In the genomic region with DNA sequence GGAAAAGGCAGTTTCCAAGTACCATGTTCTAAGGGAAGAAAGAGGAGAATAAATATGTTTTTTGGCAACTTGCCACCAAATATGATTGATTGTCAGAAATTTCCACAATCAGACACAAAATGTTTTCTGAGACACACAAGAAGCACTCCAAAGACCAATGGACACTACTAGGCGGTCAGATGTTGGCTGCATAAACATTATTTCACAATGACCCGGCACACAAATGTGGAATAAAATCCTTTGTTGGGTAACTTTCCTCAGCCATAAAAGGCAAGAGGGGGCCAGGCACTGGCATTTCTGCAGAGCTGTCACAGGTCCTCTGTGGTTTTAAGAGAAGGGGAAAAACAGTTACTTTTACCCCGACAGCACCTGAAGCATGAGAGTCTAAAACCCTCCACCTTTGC, we compare ENCODE assay signal across 9 cellular contexts. TPM values are rescaled to one million over a fixed set of nuclear protein-coding genes. Genes with fewer than 3 reads are reported as not detected.
A peak's percentile ranks its signal among the peaks of the same experiment; 100 is the strongest.
DNase-seq lines count a peak whose midpoint lies in the region; ATAC-seq, FAIRE-seq and TF ChIP-seq lines count a peak whose summit lies in the region.
"Had no signal": no experiment of that assay in that cellular context is flagged by ENCODE, and none has a peak within 500 bp of the region (broad histone marks: within the 10 kb centered on the region; RNA-seq: fewer than 3 reads in every experiment).

No MANE protein-coding gene starts in this region.

- peaks cover 0 to 19% (median 12%) of the 10 kb centered on the region in 5 donors for H3K36me3 Mint-ChIP-seq in naive thymus-derived CD4-positive, alpha-beta T cell
- peaks cover 8% of the 10 kb centered on the region; the same call in 2 of the 3 replicates for H3K36me3 Mint-ChIP-seq in GM23338 (ENCODE audit: low read depth)

- peak overlapping the region in 1 of 10 donors; percentile 20 for H3K4me3 Mint-ChIP-seq in naive thymus-derived CD4-positive, alpha-beta T cell
- H3K4me3 Mint-ChIP-seq in GM23338, result no peak overlapping the region

- H3K79me2 ChIP-seq in Karpas-422 (ENCODE audit: low read length) (peaks cover 6% of the 10 kb centered on the region; the same call in 1 of the 2 replicates), GM23338 (replicated peaks; ENCODE audit: insufficient read depth) (no peaks in the 10 kb centered on the region)

- intact Hi-C loops in naive thymus-derived CD4-positive, alpha-beta T cell (cut with micrococcal nuclease), result no loop called here

- H3K36me3 ChIP-seq in Karpas-422 (ENCODE audit: insufficient read depth, low read length), result peaks cover 14% of the 10 kb centered on the region; the same call in 1 of the 2 replicates
- peaks cover 0 to 62% (median 4%) of the 10 kb centered on the region in 3 experiments for H3K36me3 ChIP-seq in naive thymus-derived CD4-positive, alpha-beta T cell (ENCODE audit: control insufficient read depth in 2 of 3, insufficient read depth in 3 of 3, low read length in 3 of 3)
- peaks cover 8% of the 10 kb centered on the region; the same call in 1 of the 2 replicates for H3K36me3 ChIP-seq in GM23338 (ENCODE audit: insufficient read depth)

- no peaks in the 10 kb centered on the region for H3K9me2 ChIP-seq in Karpas-422 (replicated peaks; ENCODE audit: insufficient read depth, low read length)
- no peaks in the 10 kb centered on the region for H3K9me2 ChIP-seq in GM23338 (ENCODE audit: insufficient read depth)

- peaks cover 21% of the 10 kb centered on the region for H3K4me1 ChIP-seq in Karpas-422 (ENCODE audit: low read length)
- H3K4me1 ChIP-seq in naive thymus-derived CD4-positive, alpha-beta T cell (ENCODE audit: control insufficient read depth in 2 of 2, insufficient read depth in 2 of 2, low read length in 2 of 2), result peaks cover 0 to 5% of the 10 kb centered on the region in 2 donors
- H3K4me1 ChIP-seq in GM23338 (ENCODE audit: insufficient read depth), result no peaks in the 10 kb centered on the region

- ATAC-seq in naive thymus-derived CD4-positive, alpha-beta T cell, result no peak
- no peak for ATAC-seq in GM23338

- peaks cover 12 to 41% (median 20%) of the 10 kb centered on the region in 7 donors for H3K4me1 Mint-ChIP-seq in naive thymus-derived CD4-positive, alpha-beta T cell
- H3K4me1 Mint-ChIP-seq in GM23338, result no peaks in the 10 kb centered on the region

- TF ChIP-seq CTCF in AG09309 (IDR thresholded peaks at IDR 0.05; ENCODE audit: control insufficient read depth, insufficient read depth, low read depth, low read length, missing control alignments), result no peak
- no peak for TF ChIP-seq CTCF in coronary artery (IDR thresholded peaks at IDR 0.05)
- no peak for TF ChIP-seq CTCF in GM10248 (IDR thresholded peaks at IDR 0.05; ENCODE audit: control extremely low read depth, extremely low read depth, low read depth, missing control alignments)
- no peak for TF ChIP-seq CTCF in GM23338 (conservative IDR thresholded peaks at IDR 0.05; ENCODE audit: low read depth in 2 of 2)

- peak overlapping the region; percentile 36 for H3K4me2 ChIP-seq in Karpas-422 (ENCODE audit: low read depth, low read length, poor library complexity, severe bottlenecking)
- H3K4me2 ChIP-seq in GM23338, result no peak overlapping the region

- no peak for FAIRE-seq in RCC 7860 (lab: Jason Lieb, UNC)

- peaks cover 4% of the 10 kb centered on the region for H3F3A ChIP-seq in GM23338 (replicated peaks; ENCODE audit: low read depth)

- no peak overlapping the region for H3K9ac ChIP-seq in Karpas-422 (ENCODE audit: low read length)

- H3K27ac Mint-ChIP-seq in naive thymus-derived CD4-positive, alpha-beta T cell, result peak overlapping the region in 7 of 9 donors; percentile 49 to 86 (median 76)
- no peak overlapping the region for H3K27ac Mint-ChIP-seq in GM23338

- H3K27ac ChIP-seq in Karpas-422 (ENCODE audit: low read length) (peak overlapping the region; percentile 60; the same call in 1 of the 2 replicates), coronary artery (peak overlapping the region; percentile 69 to 97), GM23338 (ENCODE audit: low read depth) (no peak overlapping the region)
- H3K27ac ChIP-seq in naive thymus-derived CD4-positive, alpha-beta T cell (ENCODE audit: low read depth, low read length), result peak overlapping the region; percentile 0
- H3K27ac ChIP-seq: brain microvascular endothelial cell had no signal

- no peaks in the 10 kb centered on the region for H3K27me3 Mint-ChIP-seq in naive thymus-derived CD4-positive, alpha-beta T cell
- no peaks in the 10 kb centered on the region for H3K27me3 Mint-ChIP-seq in GM23338 (ENCODE audit: insufficient read depth, low read depth, poor library complexity)

- H3K4me3 ChIP-seq in AG09309 (ENCODE audit: control insufficient read depth, low read depth, low read length) (no peak overlapping the region), Karpas-422 (ENCODE audit: low read length) (no peak overlapping the region), coronary artery (peak overlapping the region; percentile 31), GM23338 (no peak overlapping the region)
- H3K4me3 ChIP-seq in naive thymus-derived CD4-positive, alpha-beta T cell (ENCODE audit: low read length), result no peak overlapping the region

- peak; percentile 69 for DNase-seq in AG09309 (ENCODE audit: low read depth)
- DNase-seq in Karpas-422, result no peak
- DNase-seq in coronary artery (ENCODE audit: low spot score), result no peak
- no peak for DNase-seq in naive thymus-derived CD4-positive, alpha-beta T cell
- DNase-seq in NCI-H2107 treated with DMSO at 0.1 percent for 48 hours (lab: John Stamatoyannopoulos, UW; ENCODE audit: unreplicated experiment), result no peak
- DNase-seq in GM10248 (ENCODE audit: extremely low spot score), result no peak
- no peak for DNase-seq in RCC 7860 (ENCODE audit: low spot score)
- DNase-seq in GM23338 (ENCODE audit: low spot score), result no peak
- DNase-seq: brain microvascular endothelial cell had no signal

- no peaks in the 10 kb centered on the region for H3K9me3 ChIP-seq in Karpas-422 (ENCODE audit: low read length)
- H3K9me3 ChIP-seq in naive thymus-derived CD4-positive, alpha-beta T cell (ENCODE audit: control insufficient read depth in 2 of 3, low read length in 3 of 3), result no peaks in the 10 kb centered on the region

- H3K9me3 Mint-ChIP-seq in naive thymus-derived CD4-positive, alpha-beta T cell, result no peaks in the 10 kb centered on the region
- no peaks in the 10 kb centered on the region for H3K9me3 Mint-ChIP-seq in GM23338

- POLR2A ChIA-PET in naive thymus-derived CD4-positive, alpha-beta T cell (lab: Charles Lee), result no interaction called here
- POLR2A ChIA-PET in GM10248 (lab: Yijun Ruan, JAX), result no interaction called here

- CTCF ChIA-PET in naive thymus-derived CD4-positive, alpha-beta T cell (lab: Charles Lee), result no interaction called here
- CTCF ChIA-PET in GM10248 (lab: Yijun Ruan, JAX), result interaction anchor here (8.7 kb wide), 1 partner anchor 169 kb away, joined by 70 read pairs; no protein-coding TSS in a partner anchor

- H4K20me1 ChIP-seq in Karpas-422 (ENCODE audit: insufficient read depth, low read depth, low read length) (no peaks in the 10 kb centered on the region), GM23338 (replicated peaks; ENCODE audit: insufficient read depth) (peaks cover 5% of the 10 kb centered on the region)

- H3K27me3 ChIP-seq in Karpas-422 (ENCODE audit: low read length) (no peaks in the 10 kb centered on the region), GM23338 (ENCODE audit: insufficient read depth) (no peaks in the 10 kb centered on the region)
- H3K27me3 ChIP-seq in naive thymus-derived CD4-positive, alpha-beta T cell (ENCODE audit: control insufficient read depth in 2 of 2, insufficient read depth in 2 of 2, low read length in 2 of 2), result no peaks in the 10 kb centered on the region
- H3K27me3 ChIP-seq: brain microvascular endothelial cell had no signal

- H2AFZ ChIP-seq in Karpas-422 (ENCODE audit: low read length), result no peak overlapping the region
- H2AFZ ChIP-seq in GM23338, result no peak overlapping the region

TF ChIP-seq in GM23338, 12 proteins besides CTCF, POLR2A, EP300 and RAD21 (continues in another document):
- TF ChIP-seq CREB1 (CRISPR knock-in tag; IDR thresholded peaks at IDR 0.05; ENCODE audit: low read depth), result no peak
- TF ChIP-seq ZNF331 (CRISPR knock-in tag; IDR thresholded peaks at IDR 0.05; ENCODE audit: low read depth), result no peak
- TF ChIP-seq, protein P1, sequence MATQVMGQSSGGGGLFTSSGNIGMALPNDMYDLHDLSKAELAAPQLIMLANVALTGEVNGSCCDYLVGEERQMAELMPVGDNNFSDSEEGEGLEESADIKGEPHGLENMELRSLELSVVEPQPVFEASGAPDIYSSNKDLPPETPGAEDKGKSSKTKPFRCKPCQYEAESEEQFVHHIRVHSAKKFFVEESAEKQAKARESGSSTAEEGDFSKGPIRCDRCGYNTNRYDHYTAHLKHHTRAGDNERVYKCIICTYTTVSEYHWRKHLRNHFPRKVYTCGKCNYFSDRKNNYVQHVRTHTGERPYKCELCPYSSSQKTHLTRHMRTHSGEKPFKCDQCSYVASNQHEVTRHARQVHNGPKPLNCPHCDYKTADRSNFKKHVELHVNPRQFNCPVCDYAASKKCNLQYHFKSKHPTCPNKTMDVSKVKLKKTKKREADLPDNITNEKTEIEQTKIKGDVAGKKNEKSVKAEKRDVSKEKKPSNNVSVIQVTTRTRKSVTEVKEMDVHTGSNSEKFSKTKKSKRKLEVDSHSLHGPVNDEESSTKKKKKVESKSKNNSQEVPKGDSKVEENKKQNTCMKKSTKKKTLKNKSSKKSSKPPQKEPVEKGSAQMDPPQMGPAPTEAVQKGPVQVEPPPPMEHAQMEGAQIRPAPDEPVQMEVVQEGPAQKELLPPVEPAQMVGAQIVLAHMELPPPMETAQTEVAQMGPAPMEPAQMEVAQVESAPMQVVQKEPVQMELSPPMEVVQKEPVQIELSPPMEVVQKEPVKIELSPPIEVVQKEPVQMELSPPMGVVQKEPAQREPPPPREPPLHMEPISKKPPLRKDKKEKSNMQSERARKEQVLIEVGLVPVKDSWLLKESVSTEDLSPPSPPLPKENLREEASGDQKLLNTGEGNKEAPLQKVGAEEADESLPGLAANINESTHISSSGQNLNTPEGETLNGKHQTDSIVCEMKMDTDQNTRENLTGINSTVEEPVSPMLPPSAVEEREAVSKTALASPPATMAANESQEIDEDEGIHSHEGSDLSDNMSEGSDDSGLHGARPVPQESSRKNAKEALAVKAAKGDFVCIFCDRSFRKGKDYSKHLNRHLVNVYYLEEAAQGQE (IDR thresholded peaks at IDR 0.05; ENCODE audit: unreplicated experiment), result no peak

RNA-seq across cellular contexts. Expression of gene CPLANE2, which starts 12.9 kb away (rescaled TPM):
- 2.6 and 9.6 TPM in 2 replicates for total RNA-seq in Karpas-422 (2014; rRNA removed; shearing (Covaris generic); ENCODE audit: low replicate concordance)
- 10 to 100 TPM in 2 of 5 experiments, 1 to 10 TPM in 3; 6.6 to 11.4 (median 8.8) TPM for total RNA-seq in naive thymus-derived CD4-positive, alpha-beta T cell
- 1 to 10 TPM; 3.0 to 3.6 TPM for polyA plus RNA-seq in naive thymus-derived CD4-positive, alpha-beta T cell
- 1.6 and 1.8 TPM in 2 replicates for total RNA-seq in GM23338 (2014; rRNA removed; shearing (Covaris generic))
- polyA plus RNA-seq in GM23338 (2016; fragmentation: Nextera tagmentation; extraction: Ambion mirVana), result 0.44 and 1.1 TPM in 2 replicates

RNA-seq across cellular contexts. Expression of gene ARHGEF19, which starts 37.4 kb away (rescaled TPM):
- 2.2 and 2.5 TPM in 2 replicates for total RNA-seq in Karpas-422 (2014; rRNA removed; shearing (Covaris generic); ENCODE audit: low replicate concordance)
- 10 to 100 TPM in 3 of 5 experiments, 1 to 10 TPM in 2; 8.8 to 12.4 (median 10.5) TPM for total RNA-seq in naive thymus-derived CD4-positive, alpha-beta T cell
- polyA plus RNA-seq in naive thymus-derived CD4-positive, alpha-beta T cell, result 1 to 10 TPM; 5.1 to 9.0 TPM
- total RNA-seq in GM23338 (2014; rRNA removed; shearing (Covaris generic)), result 37.5 and 46.4 TPM in 2 replicates
- 19.5 and 22.5 TPM in 2 replicates for polyA plus RNA-seq in GM23338 (2016; fragmentation: Nextera tagmentation; extraction: Ambion mirVana)
